Comparison of ENCODE assay signal across 8 cellular contexts in the genomic region with DNA sequence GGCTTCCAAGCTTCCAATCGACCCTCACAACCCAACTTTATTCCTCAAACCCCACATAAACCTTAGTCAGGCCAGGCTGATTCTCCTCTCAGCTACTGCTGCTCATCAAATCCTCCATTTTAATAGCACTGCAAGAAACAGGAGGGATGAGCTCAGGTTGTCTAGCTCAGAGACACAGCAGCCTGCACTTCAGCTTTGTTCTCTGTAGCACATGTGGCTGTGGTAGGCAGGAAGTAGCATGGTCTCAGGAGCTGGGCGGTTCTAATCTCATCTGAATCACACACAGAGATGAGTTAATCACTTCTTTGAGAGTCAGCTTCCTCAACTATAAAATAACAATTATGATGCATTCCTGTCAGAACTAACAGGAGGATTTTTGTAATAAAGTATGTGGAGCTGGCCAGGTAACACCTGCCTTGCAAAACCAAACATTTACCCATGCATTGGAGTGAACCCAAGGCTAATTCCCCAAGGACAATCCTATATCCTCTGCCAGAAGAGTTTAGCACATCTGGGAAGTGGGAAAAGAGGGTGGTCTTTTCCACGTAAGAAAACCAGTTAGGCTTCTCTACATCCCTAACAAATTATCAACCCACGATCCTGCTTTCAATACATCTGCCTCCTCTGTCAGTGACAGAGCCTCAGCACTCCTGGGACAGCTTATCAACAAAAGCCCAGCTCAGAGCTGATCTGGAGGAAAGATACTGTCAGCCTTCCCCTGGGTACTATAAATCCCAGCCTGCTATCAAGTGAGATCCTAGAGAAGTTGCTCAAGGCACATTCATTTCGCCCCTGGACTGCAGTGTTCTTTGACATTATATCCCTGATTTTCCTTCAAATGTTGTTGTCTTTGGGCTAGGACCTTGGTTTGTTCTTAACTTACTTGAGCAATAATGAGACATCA. TPM values are rescaled to one million over a fixed set of nuclear protein-coding genes. Genes with fewer than 3 reads are reported as not detected.
A peak's percentile ranks its signal among the peaks of the same experiment; 100 is the strongest.
DNase-seq lines count a peak whose midpoint lies in the region; ATAC-seq and TF ChIP-seq lines count a peak whose summit lies in the region.

No MANE protein-coding gene starts in this region.

- no peaks in the 10 kb centered on the region for H3K27me3 ChIP-seq in Loucy (ENCODE audit: insufficient read depth, low read length, poor library complexity, severe bottlenecking)
- no peaks in the 10 kb centered on the region for H3K27me3 ChIP-seq in endodermal cell (ENCODE audit: control insufficient read depth, insufficient read depth, low read length, poor library complexity, severe bottlenecking)

- H3K79me2 ChIP-seq in Loucy (ENCODE audit: insufficient read depth, low read length): peaks cover 21% of the 10 kb centered on the region; the same call in 1 of the 2 replicates

- WGBS in endodermal cell (ENCODE audit: insufficient coverage in 1 of 2, insufficient read length in 1 of 2), 2 experiments: 66 to 71% methylated on average over 2 to 5 of the region's 5 CpGs

- no peaks in the 10 kb centered on the region for H3K27me3 Mint-ChIP-seq in endodermal cell (ENCODE audit: insufficient read depth)

- H3K9me3 ChIP-seq in Loucy (ENCODE audit: insufficient read depth, low read depth, low read length): no peaks in the 10 kb centered on the region
- H3K9me3 ChIP-seq in endodermal cell (ENCODE audit: control insufficient read depth, low read length): no peaks in the 10 kb centered on the region

- H3K36me3 ChIP-seq in Loucy (ENCODE audit: insufficient read depth, low read length) (peaks cover 8% of the 10 kb centered on the region), endodermal cell (ENCODE audit: control insufficient read depth, insufficient read depth, low read length) (peaks cover 16% of the 10 kb centered on the region)

- H4K20me1 ChIP-seq in Loucy (ENCODE audit: insufficient read depth, low read length, poor library complexity, severe bottlenecking): no peaks in the 10 kb centered on the region

- no peaks in the 10 kb centered on the region for H3K9me3 Mint-ChIP-seq in endodermal cell

- no peak for TF ChIP-seq CTCF in Loucy (conservative IDR thresholded peaks at IDR 0.05; ENCODE audit: low read length)
- TF ChIP-seq CTCF in endodermal cell (conservative IDR thresholded peaks at IDR 0.05): no peak

- in situ Hi-C loops in ACHN (cut with HindIII; ENCODE audit: low pct_ligation_motif_present, low pct_unique_long_range_greater_than_20kb, low sequenced_read_pairs): no loop called here

- peak overlapping the region; percentile 62 for H3K9ac ChIP-seq in Loucy (ENCODE audit: low read depth, low read length, poor library complexity, severe bottlenecking)
- no peak overlapping the region for H3K9ac ChIP-seq in endodermal cell (ENCODE audit: extremely low read depth, low read length, poor library complexity, severe bottlenecking)

- H3K4me1 Mint-ChIP-seq in endodermal cell: peaks cover 22% of the 10 kb centered on the region

- peak overlapping the region; percentile 23 for H2AFZ ChIP-seq in Loucy (ENCODE audit: low read length)

- H3K36me3 Mint-ChIP-seq in endodermal cell (ENCODE audit: low read depth): peaks cover 13% of the 10 kb centered on the region

- H3F3A ChIP-seq in Loucy (ENCODE audit: low read depth): peaks cover 3% of the 10 kb centered on the region

- peak overlapping the region; percentile 57 for H3K4me2 ChIP-seq in Loucy (ENCODE audit: low read depth, low read length, poor library complexity, severe bottlenecking)

- H3K4me3 ChIP-seq in Loucy (ENCODE audit: low read length, poor library complexity, severe bottlenecking) (peak overlapping the region; percentile 27), endodermal cell (ENCODE audit: low read length) (no peak overlapping the region)

- H3K27ac ChIP-seq in endodermal cell (ENCODE audit: low read depth, low read length): no peak overlapping the region

- peak overlapping the region; percentile 65 for H3K27ac Mint-ChIP-seq in endodermal cell

- ATAC-seq in GM19397 (IDR thresholded peaks at IDR 0.05; ENCODE audit: unreplicated experiment): peak; percentile 67

- no peak overlapping the region for H3K4me3 Mint-ChIP-seq in endodermal cell

- peak; percentile 35 for DNase-seq in ACHN
- DNase-seq in activated CD4-positive, alpha-beta T cell treated with anti-CD3 and anti-CD28 coated beads for 4 hours: peak; percentile 62 to 65
- DNase-seq in endodermal cell: no peak
- peak; percentile 9 to 22 for DNase-seq in stimulated activated CD4-positive, alpha-beta T cell treated with anti-CD3 and anti-CD28 coated beads, Interleukin-15, amount 100 ng/mL, for 1 hour (ENCODE audit: low read depth in 1 of 2, low spot score in 1 of 2)
- DNase-seq in occipital lobe (lab: John Stamatoyannopoulos, UW): no peak
- no peak for DNase-seq in NCI-H345 (lab: John Stamatoyannopoulos, UW)

- no peaks in the 10 kb centered on the region for H3K9me2 ChIP-seq in Loucy (replicated peaks; ENCODE audit: low read depth, low read length)

- H3K4me1 ChIP-seq in Loucy (ENCODE audit: insufficient read depth, low read length, poor library complexity, severe bottlenecking) (peaks cover 31% of the 10 kb centered on the region), endodermal cell (ENCODE audit: control insufficient read depth, insufficient read depth, low read length) (peaks cover 13% of the 10 kb centered on the region)

RNA-seq across cellular contexts. Expression of gene ELOVL6, which starts 32.8 kb away (rescaled TPM):
- total RNA-seq in endodermal cell: 10 to 100 TPM; 43.5 to 44.8 TPM
- polyA plus RNA-seq in endodermal cell (2013, experiment 1 of 2): 70.5 TPM
- polyA plus RNA-seq in endodermal cell (2013, experiment 2 of 2): 72.7 TPM
- 39.0 TPM for total RNA-seq in occipital lobe

Comparison
In these comparisons a context has a peak if more than half of its experiments do, and no peak if none do; other contexts are left out.
1. DNase-seq: peak in ACHN (single experiment), activated CD4-positive, alpha-beta T cell treated with anti-CD3 and anti-CD28 coated beads for 4 hours (2 of 2) and stimulated activated CD4-positive, alpha-beta T cell treated with anti-CD3 and anti-CD28 coated beads, Interleukin-15, amount 100 ng/mL, for 1 hour (2 of 2); none in endodermal cell (single experiment), occipital lobe (single experiment) and NCI-H345 (single experiment).